Comparison of ENCODE assay signal across 1 cellular context in the genomic region with DNA sequence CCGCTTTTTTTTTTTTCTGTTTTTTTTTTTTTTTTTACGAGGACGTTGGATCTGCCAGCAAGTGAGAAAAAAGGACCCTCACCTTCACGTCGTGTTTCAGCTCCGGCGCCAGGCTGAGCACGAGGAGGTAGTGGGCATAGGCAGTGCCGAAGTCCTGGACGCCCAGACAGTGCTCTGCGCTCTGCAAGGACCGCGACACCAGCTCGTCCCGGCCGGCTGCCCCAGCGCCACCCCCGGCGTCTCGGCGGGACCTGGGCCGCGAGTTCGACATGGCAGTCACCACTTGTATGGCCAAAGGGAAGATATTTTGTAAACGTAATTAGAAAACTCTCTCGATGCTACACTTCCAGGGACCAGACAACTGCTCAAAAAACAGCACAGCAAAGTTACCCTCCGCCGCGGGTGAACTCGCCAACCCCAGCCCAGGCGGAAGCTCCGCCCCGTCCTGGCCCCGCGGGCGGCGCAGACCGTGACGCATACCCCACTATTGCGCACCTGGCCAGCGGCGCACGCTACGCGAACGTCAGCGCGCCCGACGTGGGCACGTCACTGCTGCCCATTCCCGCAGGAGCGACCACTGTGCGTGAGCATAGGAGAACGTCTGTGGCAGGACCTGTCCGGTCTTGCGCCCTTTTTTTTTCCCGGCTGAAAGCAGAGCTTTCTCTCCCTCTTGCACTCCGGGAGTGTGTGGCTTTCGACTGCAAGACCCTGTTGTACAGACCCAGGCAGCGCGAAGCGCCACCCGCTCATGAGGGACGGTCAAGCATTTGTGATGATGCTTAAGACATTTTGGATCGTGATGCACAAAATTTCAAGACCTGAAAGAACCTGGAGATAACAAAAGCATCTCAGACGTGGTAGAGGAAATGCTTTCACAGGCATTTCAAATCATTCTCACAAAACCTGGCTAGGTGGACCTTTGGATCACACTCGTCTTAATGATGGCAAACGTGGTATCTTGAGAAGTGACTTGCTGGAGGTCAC.
A peak's percentile ranks its signal among the peaks of the same experiment; 100 is the strongest.
TF ChIP-seq lines count a peak whose summit lies in the region.

Gene PRMT9 (minus strand): TSS at position 447 of the 984 bp plus-strand sequence. CDS start 176 bp downstream, at position 271.

TF ChIP-seq in HepG2, 621 proteins besides CTCF, POLR2A, EP300 and RAD21 (continued from another document and continues in another):
- TF ChIP-seq, protein P1, sequence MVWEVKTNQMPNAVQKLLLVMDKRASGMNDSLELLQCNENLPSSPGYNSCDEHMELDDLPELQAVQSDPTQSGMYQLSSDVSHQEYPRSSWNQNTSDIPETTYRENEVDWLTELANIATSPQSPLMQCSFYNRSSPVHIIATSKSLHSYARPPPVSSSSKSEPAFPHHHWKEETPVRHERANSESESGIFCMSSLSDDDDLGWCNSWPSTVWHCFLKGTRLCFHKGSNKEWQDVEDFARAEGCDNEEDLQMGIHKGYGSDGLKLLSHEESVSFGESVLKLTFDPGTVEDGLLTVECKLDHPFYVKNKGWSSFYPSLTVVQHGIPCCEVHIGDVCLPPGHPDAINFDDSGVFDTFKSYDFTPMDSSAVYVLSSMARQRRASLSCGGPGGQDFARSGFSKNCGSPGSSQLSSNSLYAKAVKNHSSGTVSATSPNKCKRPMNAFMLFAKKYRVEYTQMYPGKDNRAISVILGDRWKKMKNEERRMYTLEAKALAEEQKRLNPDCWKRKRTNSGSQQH (CRISPR knock-in tag; IDR thresholded peaks at IDR 0.05; ENCODE audit: low read depth), result peak; percentile 70; the same call in 1 of the 2 replicates
- TF ChIP-seq ZNF224 (CRISPR knock-in tag; IDR thresholded peaks at IDR 0.05) (no peak), TSC22D2 (CRISPR knock-in tag; IDR thresholded peaks at IDR 0.05; ENCODE audit: borderline replicate concordance) (0 out of 2 replicates have a peak, but pooled peaks have one; percentile 36), YEATS2 (CRISPR knock-in tag; IDR thresholded peaks at IDR 0.05; ENCODE audit: borderline replicate concordance) (peak; percentile 97), MAFF (IDR thresholded peaks at IDR 0.05; ENCODE audit: low read depth, low read length) (no peak), CHD2 (IDR thresholded peaks at IDR 0.05; ENCODE audit: low read depth, low read length) (no peak), KAT7 (CRISPR knock-in tag; IDR thresholded peaks at IDR 0.05; ENCODE audit: borderline replicate concordance) (peak; percentile 44; the same call in 1 of the 2 replicates), ZSCAN9 (CRISPR knock-in tag; IDR thresholded peaks at IDR 0.05; ENCODE audit: borderline replicate concordance) (peak; percentile 63; the same call in 1 of the 2 replicates), TBX2 (CRISPR knock-in tag; IDR thresholded peaks at IDR 0.05; ENCODE audit: borderline replicate concordance) (peak; percentile 75), SOX6 (IDR thresholded peaks at IDR 0.05) (no peak), SOX6 (CRISPR knock-in tag; IDR thresholded peaks at IDR 0.05) (peak; percentile 50), ZNF724P (CRISPR knock-in tag; IDR thresholded peaks at IDR 0.05; ENCODE audit: borderline replicate concordance) (no peak), HMG20B (CRISPR knock-in tag; conservative IDR thresholded peaks at IDR 0.05) (no peak), PHF8 (CRISPR knock-in tag; IDR thresholded peaks at IDR 0.05) (peak; percentile 84), MLXIP (CRISPR knock-in tag; IDR thresholded peaks at IDR 0.05; ENCODE audit: borderline replicate concordance) (0 out of 2 replicates have a peak, but pooled peaks have one; percentile 32), ZNF296 (CRISPR knock-in tag; conservative IDR thresholded peaks at IDR 0.05) (0 out of 2 replicates have a peak, but pooled peaks have one; percentile 23), ZFP82 (CRISPR knock-in tag; IDR thresholded peaks at IDR 0.05; ENCODE audit: borderline replicate concordance) (no peak), ZNF496 (CRISPR knock-in tag; IDR thresholded peaks at IDR 0.05; ENCODE audit: insufficient replicate concordance) (no peak), SATB2 (CRISPR knock-in tag; IDR thresholded peaks at IDR 0.05) (peak; percentile 64; the same call in 1 of the 2 replicates), CREM (IDR thresholded peaks at IDR 0.05) (peak; percentile 92), CREM (CRISPR knock-in tag; IDR thresholded peaks at IDR 0.05) (0 out of 2 replicates have a peak, but pooled peaks have one; percentile 70), ZNF567 (CRISPR knock-in tag; IDR thresholded peaks at IDR 0.05; ENCODE audit: borderline replicate concordance) (no peak), ZBTB7B (CRISPR knock-in tag; IDR thresholded peaks at IDR 0.05) (0 out of 2 replicates have a peak, but pooled peaks have one; percentile 42), KMT2A (CRISPR knock-in tag; IDR thresholded peaks at IDR 0.05) (peak; percentile 86; the same call in 1 of the 2 replicates), TEAD2 (CRISPR knock-in tag; IDR thresholded peaks at IDR 0.05) (no peak), ZNF510 (CRISPR knock-in tag; IDR thresholded peaks at IDR 0.05; ENCODE audit: low read depth) (peak; percentile 66; the same call in 1 of the 2 replicates), ZKSCAN1 (IDR thresholded peaks at IDR 0.05; ENCODE audit: low read length) (no peak), ZNF180 (CRISPR knock-in tag; IDR thresholded peaks at IDR 0.05; ENCODE audit: borderline replicate concordance, low read depth) (0 out of 2 replicates have a peak, but pooled peaks have one; percentile 28), CBX5 (CRISPR knock-in tag; IDR thresholded peaks at IDR 0.05; ENCODE audit: borderline replicate concordance) (0 out of 2 replicates have a peak, but pooled peaks have one; percentile 11), GMEB1 (CRISPR knock-in tag; IDR thresholded peaks at IDR 0.05; ENCODE audit: borderline replicate concordance) (peak; percentile 100), ZSCAN12 (CRISPR knock-in tag; IDR thresholded peaks at IDR 0.05) (0 out of 2 replicates have a peak, but pooled peaks have one; percentile 23), NCOA5 (CRISPR knock-in tag; IDR thresholded peaks at IDR 0.05) (no peak), ZMYM4 (CRISPR knock-in tag; IDR thresholded peaks at IDR 0.05) (peak; percentile 95), ZNF792 (CRISPR knock-in tag; IDR thresholded peaks at IDR 0.05) (0 out of 2 replicates have a peak, but pooled peaks have one; percentile 21), ZNF543 (CRISPR knock-in tag; IDR thresholded peaks at IDR 0.05) (peak; percentile 41; the same call in 1 of the 2 replicates), CENPX (CRISPR knock-in tag; IDR thresholded peaks at IDR 0.05) (no peak), ZNF160 (CRISPR knock-in tag; IDR thresholded peaks at IDR 0.05) (0 out of 2 replicates have a peak, but pooled peaks have one; percentile 24), ZNF776 (CRISPR knock-in tag; IDR thresholded peaks at IDR 0.05) (no peak), MEIS2 (CRISPR knock-in tag; IDR thresholded peaks at IDR 0.05) (peak; percentile 85; the same call in 1 of the 2 replicates), HOMEZ (CRISPR knock-in tag; IDR thresholded peaks at IDR 0.05; ENCODE audit: low read depth) (peak; percentile 15; the same call in 1 of the 2 replicates), BHLHE40 (IDR thresholded peaks at IDR 0.05; ENCODE audit: low read length) (peak; percentile 39; the same call in 1 of the 2 replicates), PHF5A (CRISPR knock-in tag; IDR thresholded peaks at IDR 0.05; ENCODE audit: low read depth, unreplicated experiment) (peak; percentile 66), RFX3 (CRISPR knock-in tag; IDR thresholded peaks at IDR 0.05) (no peak), ZBTB7A (CRISPR knock-in tag; IDR thresholded peaks at IDR 0.05) (no peak), TEAD3 (CRISPR knock-in tag; optimal IDR thresholded peaks at IDR 0.05; ENCODE audit: borderline replicate concordance) (peak; percentile 81), POLR2AphosphoS5 (IDR thresholded peaks at IDR 0.05; ENCODE audit: low read depth, low read length) (peak; percentile 98), BRCA1 (CRISPR knock-in tag; IDR thresholded peaks at IDR 0.05) (peak; percentile 74; the same call in 1 of the 2 replicates), REPIN1 (CRISPR knock-in tag; IDR thresholded peaks at IDR 0.05; ENCODE audit: borderline replicate concordance, low read depth) (peak; percentile 79; the same call in 1 of the 2 replicates), AFF4 (CRISPR knock-in tag; IDR thresholded peaks at IDR 0.05) (no peak), NPAS2 (CRISPR knock-in tag; IDR thresholded peaks at IDR 0.05; ENCODE audit: borderline replicate concordance) (no peak)
- TF ChIP-seq, protein P2, sequence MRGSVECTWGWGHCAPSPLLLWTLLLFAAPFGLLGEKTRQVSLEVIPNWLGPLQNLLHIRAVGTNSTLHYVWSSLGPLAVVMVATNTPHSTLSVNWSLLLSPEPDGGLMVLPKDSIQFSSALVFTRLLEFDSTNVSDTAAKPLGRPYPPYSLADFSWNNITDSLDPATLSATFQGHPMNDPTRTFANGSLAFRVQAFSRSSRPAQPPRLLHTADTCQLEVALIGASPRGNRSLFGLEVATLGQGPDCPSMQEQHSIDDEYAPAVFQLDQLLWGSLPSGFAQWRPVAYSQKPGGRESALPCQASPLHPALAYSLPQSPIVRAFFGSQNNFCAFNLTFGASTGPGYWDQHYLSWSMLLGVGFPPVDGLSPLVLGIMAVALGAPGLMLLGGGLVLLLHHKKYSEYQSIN (CRISPR knock-in tag; IDR thresholded peaks at IDR 0.05; ENCODE audit: borderline replicate concordance), result 0 out of 2 replicates have a peak, but pooled peaks have one; percentile 26
- TF ChIP-seq, protein P3, sequence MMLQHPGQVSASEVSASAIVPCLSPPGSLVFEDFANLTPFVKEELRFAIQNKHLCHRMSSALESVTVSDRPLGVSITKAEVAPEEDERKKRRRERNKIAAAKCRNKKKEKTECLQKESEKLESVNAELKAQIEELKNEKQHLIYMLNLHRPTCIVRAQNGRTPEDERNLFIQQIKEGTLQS (CRISPR knock-in tag; IDR thresholded peaks at IDR 0.05), result 0 out of 2 replicates have a peak, but pooled peaks have one; percentile 25
